Comparison of ENCODE assay signal across 1 cellular context in genomic region chr12:120736404-120737331, GRCh38.
TF ChIP-seq lines count a peak whose summit lies in the region.

No MANE protein-coding gene starts in this region.

TF ChIP-seq in H1, 55 proteins besides CTCF, POLR2A, EP300 and RAD21:
- no peak for TF ChIP-seq ZNF274 (IDR thresholded peaks at IDR 0.05; ENCODE audit: borderline replicate concordance, extremely low read depth, low read length)
- TF ChIP-seq EGR1 (IDR thresholded peaks at IDR 0.05; ENCODE audit: borderline replicate concordance, low read depth, low read length): no peak
- no peak for TF ChIP-seq SAP30 (IDR thresholded peaks at IDR 0.05; ENCODE audit: insufficient read depth, insufficient replicate concordance, low read length)
- TF ChIP-seq CHD7 (IDR thresholded peaks at IDR 0.05; ENCODE audit: insufficient replicate concordance, low read length): no peak
- TF ChIP-seq TCF12 (IDR thresholded peaks at IDR 0.05; ENCODE audit: low read depth, low read length): no peak
- TF ChIP-seq, protein P1, sequence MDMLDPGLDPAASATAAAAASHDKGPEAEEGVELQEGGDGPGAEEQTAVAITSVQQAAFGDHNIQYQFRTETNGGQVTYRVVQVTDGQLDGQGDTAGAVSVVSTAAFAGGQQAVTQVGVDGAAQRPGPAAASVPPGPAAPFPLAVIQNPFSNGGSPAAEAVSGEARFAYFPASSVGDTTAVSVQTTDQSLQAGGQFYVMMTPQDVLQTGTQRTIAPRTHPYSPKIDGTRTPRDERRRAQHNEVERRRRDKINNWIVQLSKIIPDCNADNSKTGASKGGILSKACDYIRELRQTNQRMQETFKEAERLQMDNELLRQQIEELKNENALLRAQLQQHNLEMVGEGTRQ (IDR thresholded peaks at IDR 0.05; ENCODE audit: low read length): no peak
- no peak for TF ChIP-seq SRF (IDR thresholded peaks at IDR 0.05; ENCODE audit: low read depth, low read length)
- no peak for TF ChIP-seq JUN (IDR thresholded peaks at IDR 0.05; ENCODE audit: low read depth, low read length)
- no peak for TF ChIP-seq RBBP5 (IDR thresholded peaks at IDR 0.05; ENCODE audit: borderline replicate concordance, low read depth, low read length)
- TF ChIP-seq BACH1 (IDR thresholded peaks at IDR 0.05; ENCODE audit: low read length): no peak
- TF ChIP-seq CREB1 (IDR thresholded peaks at IDR 0.05): no peak
